ENCODE assay signal across 1 cellular context in genomic region chr7:107025449-107026103, GRCh38.
TF ChIP-seq lines count a peak whose summit lies in the region.

No MANE protein-coding gene starts in this region.

TF ChIP-seq in K562, 482 proteins besides CTCF, POLR2A, EP300 and RAD21 (continued from another document and continues in another):
- TF ChIP-seq HINFP (tag; conservative IDR thresholded peaks at IDR 0.05; ENCODE audit: low read depth) (no peak), VEZF1 (CRISPR knock-in tag; IDR thresholded peaks at IDR 0.05) (peak; percentile 25; the same call in 1 of the 2 replicates), SUPT5H (IDR thresholded peaks at IDR 0.05) (no peak), GTF2B (IDR thresholded peaks at IDR 0.05; ENCODE audit: extremely low read depth, insufficient read length) (no peak), HIVEP1 (CRISPR knock-in tag; IDR thresholded peaks at IDR 0.05) (no peak), MGA (IDR thresholded peaks at IDR 0.05) (0 out of 2 replicates have a peak, but pooled peaks have one; percentile 40), SMAD3 (CRISPR knock-in tag; conservative IDR thresholded peaks at IDR 0.05) (no peak), ZBED1 (IDR thresholded peaks at IDR 0.05) (no peak), ESRRB (CRISPR knock-in tag; IDR thresholded peaks at IDR 0.05; ENCODE audit: borderline replicate concordance) (no peak), ZNF347 (CRISPR knock-in tag; IDR thresholded peaks at IDR 0.05; ENCODE audit: low read depth) (no peak), ZC3H4 (CRISPR knock-in tag; IDR thresholded peaks at IDR 0.05; ENCODE audit: borderline replicate concordance) (no peak), DMBX1 (CRISPR knock-in tag; IDR thresholded peaks at IDR 0.05; ENCODE audit: borderline replicate concordance) (peak; percentile 67), RHOXF2B (CRISPR knock-in tag; conservative IDR thresholded peaks at IDR 0.05) (peak; percentile 79; the same call in 1 of the 2 replicates), MNT (conservative IDR thresholded peaks at IDR 0.05) (peak; percentile 33 to 61; a peak in 3 of 4 replicates), PTRF (tag; IDR thresholded peaks at IDR 0.05) (0 out of 2 replicates have a peak, but pooled peaks have one; percentile 54), FOXO4 (CRISPR knock-in tag; IDR thresholded peaks at IDR 0.05) (no peak), KAT2B (IDR thresholded peaks at IDR 0.05; ENCODE audit: low read depth, low read length) (no peak), MBD2 (IDR thresholded peaks at IDR 0.05; ENCODE audit: borderline replicate concordance, low read depth) (no peak), KHSRP (IDR thresholded peaks at IDR 0.05) (peak; percentile 55; the same call in 1 of the 2 replicates), ZNF696 (CRISPR knock-in tag; conservative IDR thresholded peaks at IDR 0.05) (no peak)
